In the genomic region with DNA sequence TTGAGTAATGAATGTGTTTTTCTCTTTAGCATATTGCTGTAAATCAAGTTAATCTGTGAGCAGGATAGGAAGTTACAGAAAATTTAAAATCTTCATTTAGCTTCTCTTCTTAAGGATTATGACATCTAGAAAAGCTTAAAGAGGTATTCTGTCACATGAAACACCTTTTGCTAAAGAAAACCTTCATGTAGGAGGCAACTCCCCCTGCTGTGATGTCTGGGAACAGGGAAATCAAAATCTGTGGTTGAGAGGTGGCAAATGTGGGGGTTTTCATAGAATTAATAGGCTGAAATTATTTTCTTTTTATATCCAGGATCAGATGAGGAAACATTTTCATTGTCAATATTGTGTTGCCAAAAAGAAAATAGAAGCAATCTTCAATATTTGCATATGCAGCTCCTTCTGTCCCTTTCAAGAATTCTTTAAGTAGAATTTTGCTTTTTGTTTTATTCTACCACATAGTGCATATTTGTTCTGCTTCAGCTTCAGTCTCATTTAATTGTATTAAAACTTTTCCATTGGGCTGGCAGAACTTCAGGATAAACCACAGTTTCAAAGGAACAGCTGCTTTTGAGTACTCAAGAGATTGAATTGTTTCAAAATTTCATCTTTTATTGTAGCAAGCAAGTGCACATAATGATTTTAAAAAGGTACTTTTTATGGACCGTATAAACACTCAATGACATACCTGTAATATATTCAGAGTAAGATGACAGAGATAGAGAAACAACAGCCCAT, we compare ENCODE assay signal across 10 cellular contexts.
DNase-seq lines count a peak whose midpoint lies in the region; ATAC-seq, FAIRE-seq and TF ChIP-seq lines count a peak whose summit lies in the region.
"Had no signal": no experiment of that assay in that cellular context is flagged by ENCODE, and none has a peak within 500 bp of the region (broad histone marks: within the 10 kb centered on the region; RNA-seq: fewer than 3 reads in every experiment).

No MANE protein-coding gene starts in this region.

- no peaks in the 10 kb centered on the region for H3K9me3 ChIP-seq in gastroesophageal sphincter
- H3K9me3 ChIP-seq: tibial nerve had no signal

- TF ChIP-seq CTCF in epithelial cell of proximal tubule (conservative IDR thresholded peaks at IDR 0.05; ENCODE audit: low read depth, low read length) = peak; percentile 69
- peak in 2 of 4 experiments; percentile 29 to 35 for TF ChIP-seq CTCF in gastroesophageal sphincter (IDR thresholded peaks at IDR 0.05)

- TF ChIP-seq POLR2A in gastroesophageal sphincter (IDR thresholded peaks at IDR 0.05) (no peak), GM12891 (IDR thresholded peaks at IDR 0.05; ENCODE audit: low read depth, low read length) (no peak)

- H3K4me3 ChIP-seq in epithelial cell of proximal tubule (ENCODE audit: low read depth, low read length) (no peak overlapping the region), gastroesophageal sphincter (no peak overlapping the region)
- H3K4me3 ChIP-seq: tibial nerve had no signal

- H3K27ac ChIP-seq in gastroesophageal sphincter = peak overlapping the region in 1 of 4 donors; percentile 19

- H3K27me3 ChIP-seq in gastroesophageal sphincter = no peaks in the 10 kb centered on the region
- H3K27me3 ChIP-seq: tibial nerve had no signal

- peak; percentile 8 for DNase-seq in activated CD4-positive, alpha-beta T cell treated with anti-CD3 and anti-CD28 coated beads, Interleukin-2, amount 50 U/mL, for 1 hour
- no peak for DNase-seq in activated CD4-positive, alpha-beta T cell treated with anti-CD3 and anti-CD28 coated beads, Interleukin-2, amount 50 U/mL, for 4 hours
- peak; percentile 21 for DNase-seq in RPMI7951 (ENCODE audit: low read depth)
- no peak for DNase-seq in epithelial cell of proximal tubule (ENCODE audit: low read depth)
- peak; percentile 72 for DNase-seq in putamen (ENCODE audit: low spot score)
- no peak for DNase-seq in GM12891 (ENCODE audit: insufficient read length, low spot score)
- DNase-seq in C1 segment of cervical spinal cord (lab: John Stamatoyannopoulos, UW) = no peak
- DNase-seq: activated CD4-positive, alpha-beta memory T cell treated with anti-CD3 and anti-CD28 coated beads, Interleukin-2, amount 10 ng/mL, durations not matched to agents 7 days and 5 days had no signal

- FAIRE-seq in GM12891 (lab: Jason Lieb, UNC) = no peak

- no peaks in the 10 kb centered on the region for H3K36me3 ChIP-seq in gastroesophageal sphincter
- H3K36me3 ChIP-seq: tibial nerve had no signal

- ATAC-seq in gastroesophageal sphincter = no peak

- H3K4me1 ChIP-seq in gastroesophageal sphincter = peaks cover 5 to 38% (median 6%) of the 10 kb centered on the region in 3 donors

- no peak for TF ChIP-seq EP300 in gastroesophageal sphincter (IDR thresholded peaks at IDR 0.05)

- 8 to 20% methylated on average over 1 of the region's 1 CpG for WGBS in gastroesophageal sphincter (ENCODE audit: low coverage in 1 of 2), 2 donors

TF ChIP-seq in GM12891, 5 proteins besides CTCF, POLR2A, EP300 and RAD21:
- no peak for TF ChIP-seq PAX5 (IDR thresholded peaks at IDR 0.05; ENCODE audit: insufficient read depth, low read length, severe bottlenecking)
- no peak for TF ChIP-seq POLR2AphosphoS5 (IDR thresholded peaks at IDR 0.05; ENCODE audit: low read depth, low read length)
- TF ChIP-seq POU2F2 (IDR thresholded peaks at IDR 0.05; ENCODE audit: low read depth, low read length) = no peak
- no peak for TF ChIP-seq TAF1 (IDR thresholded peaks at IDR 0.05; ENCODE audit: low read depth, low read length)
- no peak for TF ChIP-seq SPI1 (IDR thresholded peaks at IDR 0.05; ENCODE audit: low read depth, low read length)

Comparison
In these comparisons a context has a peak if more than half of its experiments do, and no peak if none do; other contexts are left out.
1. DNase-seq: peak in activated CD4-positive, alpha-beta T cell treated with anti-CD3 and anti-CD28 coated beads, Interleukin-2, amount 50 U/mL, for 1 hour (single experiment), RPMI7951 (single experiment) and putamen (single experiment); none in activated CD4-positive, alpha-beta T cell treated with anti-CD3 and anti-CD28 coated beads, Interleukin-2, amount 50 U/mL, for 4 hours (0 of 2), epithelial cell of proximal tubule (single experiment), GM12891 (single experiment) and C1 segment of cervical spinal cord (0 of 14).